Comparison of ENCODE assay signal across 8 cellular contexts in the genomic region with DNA sequence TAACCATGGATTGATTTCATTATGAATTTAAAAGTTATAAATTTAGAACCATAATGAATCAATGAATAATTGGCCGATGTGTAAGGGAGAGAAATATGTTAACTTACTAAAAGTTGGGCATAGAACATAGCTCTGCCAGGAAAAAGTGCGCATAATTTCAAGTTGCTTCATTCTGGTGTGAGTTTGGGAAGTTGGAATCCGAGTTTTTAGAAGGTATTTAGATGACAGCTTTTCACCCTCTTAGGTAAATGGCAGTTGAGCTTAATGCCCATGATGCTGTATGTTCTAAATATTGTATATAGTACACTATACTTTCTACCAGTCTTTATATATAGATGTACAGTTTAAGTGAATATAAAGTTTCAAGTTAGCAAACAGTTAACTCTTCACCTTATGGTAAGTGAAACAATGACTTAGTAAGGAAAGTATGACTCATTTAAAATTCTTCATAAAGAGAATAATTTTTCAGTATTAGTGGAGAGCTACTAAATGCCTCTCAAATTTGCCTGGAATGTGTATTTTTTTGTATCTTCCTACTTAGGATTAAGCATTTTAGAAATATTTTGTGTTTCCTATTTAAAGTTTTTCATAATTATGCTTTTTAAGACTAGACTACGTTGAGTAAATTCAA. TPM values are rescaled to one million over a fixed set of nuclear protein-coding genes. Genes with fewer than 3 reads are reported as not detected.
DNase-seq lines count a peak whose midpoint lies in the region; ATAC-seq and TF ChIP-seq lines count a peak whose summit lies in the region.

No MANE protein-coding gene starts in this region.

- POLR2A ChIA-PET in CD4-positive, alpha-beta T cell (lab: Charles Lee): interaction anchor here (0.6 to 4.2 kb wide), 13 partner anchors 7 to 784 kb away, joined by 3 to 119 read pairs (median 6); partner anchors contain the start of genes GLCCI1 and UMAD1

- TF ChIP-seq CTCF in CD4-positive, alpha-beta T cell (IDR thresholded peaks at IDR 0.05): no peak
- 0 out of 2 replicates have a peak, but pooled peaks have one; percentile 12 for TF ChIP-seq CTCF in KMS-11 (conservative IDR thresholded peaks at IDR 0.05; ENCODE audit: low read depth, low read length)

- H3K4me3 ChIP-seq in KMS-11 (IDR thresholded peaks at IDR 0.05; ENCODE audit: insufficient read depth, low read depth, low read length): no peak overlapping the region
- peak overlapping the region; percentile 69 to 93 for H3K4me3 ChIP-seq in muscle layer of duodenum (ENCODE audit: low read depth in 1 of 2, low read length in 2 of 2)

- H3K27me3 ChIP-seq in CD4-positive, alpha-beta T cell (ENCODE audit: control insufficient read depth, insufficient read depth, low read length): no peaks in the 10 kb centered on the region
- no peaks in the 10 kb centered on the region for H3K27me3 ChIP-seq in KMS-11 (ENCODE audit: insufficient read depth, low read depth)
- H3K27me3 ChIP-seq in muscle layer of duodenum (ENCODE audit: low read depth, low read length): no peaks in the 10 kb centered on the region

- no peak overlapping the region for H3K27ac ChIP-seq in CD4-positive, alpha-beta T cell (ENCODE audit: low read depth, low read length)
- H3K27ac ChIP-seq in KMS-11: peak overlapping the region; percentile 93
- H3K27ac ChIP-seq in caudate nucleus (ENCODE audit: low read depth, low read length): peak overlapping the region; percentile 98
- peak overlapping the region; percentile 84 for H3K27ac ChIP-seq in muscle layer of duodenum (ENCODE audit: low read length)

- no peaks in the 10 kb centered on the region for H3K9me3 Mint-ChIP-seq in CD4-positive, alpha-beta T cell

- H3K4me1 ChIP-seq in KMS-11 (ENCODE audit: low read depth, poor library complexity, severe bottlenecking) (peaks cover 62% of the 10 kb centered on the region), muscle layer of duodenum (ENCODE audit: control insufficient read depth in 1 of 2, insufficient read depth in 2 of 2, low read length in 2 of 2) (peaks cover 0 to 14% of the 10 kb centered on the region in 2 donors)

- CTCF ChIA-PET in CD4-positive, alpha-beta T cell (lab: Charles Lee): interaction anchor here (1.0 kb wide), 1 partner anchor 60 kb away, joined by 3 read pairs; no protein-coding TSS in a partner anchor

- H3K36me3 ChIP-seq in KMS-11 (ENCODE audit: insufficient read depth) (no peaks in the 10 kb centered on the region), muscle layer of duodenum (ENCODE audit: control insufficient read depth in 1 of 2, insufficient read depth in 2 of 2, low read length in 2 of 2) (no peaks in the 10 kb centered on the region)

- H3K79me2 ChIP-seq in KMS-11 (ENCODE audit: insufficient read depth, low read depth): peaks cover 60% of the 10 kb centered on the region

- peak overlapping the region; percentile 85 for H3K4me2 ChIP-seq in KMS-11

- ATAC-seq in CD4-positive, alpha-beta T cell (ENCODE audit: poor library complexity): no peak
- ATAC-seq in GM19452 (IDR thresholded peaks at IDR 0.05; ENCODE audit: unreplicated experiment): no peak
- no peak for ATAC-seq in HG02798 (IDR thresholded peaks at IDR 0.05; ENCODE audit: poor library complexity, unreplicated experiment)

- H2AFZ ChIP-seq in KMS-11 (ENCODE audit: low read depth): no peak overlapping the region

- no peaks in the 10 kb centered on the region for H4K20me1 ChIP-seq in KMS-11 (ENCODE audit: insufficient read depth)

- peak overlapping the region; percentile 80; the same call in 1 of the 2 replicates for H3K9ac ChIP-seq in KMS-11

- intact Hi-C loops in CD4-positive, alpha-beta T cell (cut with DNase I, micrococcal nuclease): loop anchor here (2.0 to 10.0 kb wide), 10 partner anchors 33 to 943 kb away; partner anchors contain the start of genes UMAD1 (in 2 of the 2) and MIOS (in 1 of the 2)

- peaks cover 24% of the 10 kb centered on the region for H3K36me3 Mint-ChIP-seq in CD4-positive, alpha-beta T cell (ENCODE audit: low read depth)

- H3K9me3 ChIP-seq in CD4-positive, alpha-beta T cell (ENCODE audit: control insufficient read depth, low read length): no peaks in the 10 kb centered on the region
- no peaks in the 10 kb centered on the region for H3K9me3 ChIP-seq in muscle layer of duodenum (ENCODE audit: control insufficient read depth in 1 of 2, low read length in 2 of 2)

- H3K27ac Mint-ChIP-seq in CD4-positive, alpha-beta T cell: no peak overlapping the region

- peak overlapping the region; percentile 94 for H3K4me3 Mint-ChIP-seq in CD4-positive, alpha-beta T cell

- DNase-seq in CD4-positive, alpha-beta T cell: no peak
- DNase-seq in caudate nucleus (lab: John Stamatoyannopoulos, UW): no peak
- DNase-seq in SIG-M5 treated with dmso at 0.1 percent for 504 hours (lab: John Stamatoyannopoulos, UW; ENCODE audit: unreplicated experiment): no peak
- DNase-seq in activated CD8-positive, alpha-beta memory T cell treated with anti-CD3 and anti-CD28 coated beads for 24 hours: no peak

- peaks cover 6% of the 10 kb centered on the region for H3K4me1 Mint-ChIP-seq in CD4-positive, alpha-beta T cell (ENCODE audit: low read depth)

- H3K27me3 Mint-ChIP-seq in CD4-positive, alpha-beta T cell: no peaks in the 10 kb centered on the region

RNA-seq across cellular contexts. Expression of gene C1GALT1, which starts 1.6 kb away (rescaled TPM):
- total RNA-seq in CD4-positive, alpha-beta T cell: 10 to 100 TPM; 49.4 to 51.9 TPM
